In the genomic region with DNA sequence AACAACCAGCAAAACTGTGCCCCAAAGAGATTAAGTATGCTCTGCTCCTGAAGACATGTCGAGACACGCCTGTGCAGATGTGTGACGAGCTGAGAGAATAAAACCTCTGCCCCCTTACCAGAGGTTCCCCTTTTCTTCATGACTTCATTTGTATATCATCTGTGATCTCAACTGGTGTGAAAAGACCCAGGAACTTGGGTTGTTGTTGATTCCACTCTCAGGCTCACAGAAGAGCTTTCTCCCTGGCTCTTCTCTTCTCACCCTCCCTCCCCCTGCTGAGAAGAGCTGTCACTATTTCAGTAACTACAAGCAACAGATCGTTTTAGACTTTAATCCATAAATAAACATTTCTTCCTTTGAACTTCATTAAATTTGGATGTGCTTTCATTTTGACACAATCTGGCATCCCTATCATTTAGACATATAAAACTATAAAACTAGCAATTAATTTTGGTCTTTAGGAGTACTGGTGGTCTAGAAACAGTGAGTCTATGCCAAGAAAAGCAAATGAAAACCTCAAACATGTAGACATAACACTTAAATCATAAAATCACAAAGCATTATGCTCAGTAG, we compare ENCODE assay signal across 1 cellular context.
TF ChIP-seq lines count a peak whose summit lies in the region.

No MANE protein-coding gene starts in this region.

TF ChIP-seq in H1, 55 proteins besides CTCF, POLR2A, EP300 and RAD21 (continued from another document):
- TF ChIP-seq, protein P1, sequence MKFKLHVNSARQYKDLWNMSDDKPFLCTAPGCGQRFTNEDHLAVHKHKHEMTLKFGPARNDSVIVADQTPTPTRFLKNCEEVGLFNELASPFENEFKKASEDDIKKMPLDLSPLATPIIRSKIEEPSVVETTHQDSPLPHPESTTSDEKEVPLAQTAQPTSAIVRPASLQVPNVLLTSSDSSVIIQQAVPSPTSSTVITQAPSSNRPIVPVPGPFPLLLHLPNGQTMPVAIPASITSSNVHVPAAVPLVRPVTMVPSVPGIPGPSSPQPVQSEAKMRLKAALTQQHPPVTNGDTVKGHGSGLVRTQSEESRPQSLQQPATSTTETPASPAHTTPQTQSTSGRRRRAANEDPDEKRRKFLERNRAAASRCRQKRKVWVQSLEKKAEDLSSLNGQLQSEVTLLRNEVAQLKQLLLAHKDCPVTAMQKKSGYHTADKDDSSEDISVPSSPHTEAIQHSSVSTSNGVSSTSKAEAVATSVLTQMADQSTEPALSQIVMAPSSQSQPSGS (IDR thresholded peaks at IDR 0.05; ENCODE audit: low read length), result no peak
- no peak for TF ChIP-seq BACH1 (IDR thresholded peaks at IDR 0.05; ENCODE audit: low read length)
- no peak for TF ChIP-seq SRF (IDR thresholded peaks at IDR 0.05; ENCODE audit: low read depth, low read length)
- TF ChIP-seq CBX8 (IDR thresholded peaks at IDR 0.05; ENCODE audit: borderline replicate concordance, low read depth, low read length), result no peak
- no peak for TF ChIP-seq MAFK (IDR thresholded peaks at IDR 0.05; ENCODE audit: low read depth, low read length)
- TF ChIP-seq NANOG (IDR thresholded peaks at IDR 0.05; ENCODE audit: insufficient read depth, low read depth, low read length, poor library complexity, severe bottlenecking), result no peak
- TF ChIP-seq SIN3A (conservative IDR thresholded peaks at IDR 0.05 in 1 of 2, IDR thresholded peaks at IDR 0.05 in 1 of 2; ENCODE audit: low read depth in 1 of 2, low read length in 2 of 2), result no peak
- no peak for TF ChIP-seq CHD1 (IDR thresholded peaks at IDR 0.05; ENCODE audit: low read depth, low read length)
- no peak for TF ChIP-seq TBP (IDR thresholded peaks at IDR 0.05; ENCODE audit: low read depth, low read length)
- TF ChIP-seq, protein P2, sequence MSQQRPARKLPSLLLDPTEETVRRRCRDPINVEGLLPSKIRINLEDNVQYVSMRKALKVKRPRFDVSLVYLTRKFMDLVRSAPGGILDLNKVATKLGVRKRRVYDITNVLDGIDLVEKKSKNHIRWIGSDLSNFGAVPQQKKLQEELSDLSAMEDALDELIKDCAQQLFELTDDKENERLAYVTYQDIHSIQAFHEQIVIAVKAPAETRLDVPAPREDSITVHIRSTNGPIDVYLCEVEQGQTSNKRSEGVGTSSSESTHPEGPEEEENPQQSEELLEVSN (IDR thresholded peaks at IDR 0.05), result no peak
TF ChIP-seq in H1: peak in this region for 0.
